9 cellular contexts compared by ENCODE assay signal in the genomic region with DNA sequence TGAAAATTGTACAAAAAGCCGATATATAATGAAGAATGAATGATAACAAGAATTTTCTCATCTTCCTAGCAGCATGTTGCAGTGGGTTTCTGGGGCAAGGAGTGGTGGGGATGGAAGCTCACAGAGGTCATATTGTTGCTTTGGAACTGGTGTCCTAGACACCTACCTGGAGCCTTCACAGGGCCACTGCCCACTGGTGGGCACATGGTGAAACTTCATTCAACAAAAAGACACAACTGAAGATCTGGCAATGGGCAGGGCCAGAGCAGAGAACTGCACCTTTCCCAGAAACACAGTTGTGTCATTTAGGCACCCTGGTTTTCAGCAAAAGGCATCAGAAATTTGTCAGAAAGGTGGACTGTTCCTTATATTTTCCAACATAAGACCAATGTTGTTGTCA.
DNase-seq lines count a peak whose midpoint lies in the region; ATAC-seq and TF ChIP-seq lines count a peak whose summit lies in the region.
"Had no signal": no experiment of that assay in that cellular context is flagged by ENCODE, and none has a peak within 500 bp of the region (broad histone marks: within the 10 kb centered on the region; RNA-seq: fewer than 3 reads in every experiment).

No MANE protein-coding gene starts in this region.

- H3K36me3 ChIP-seq in PC-9 (ENCODE audit: low read depth) (no peaks in the 10 kb centered on the region), aorta (ENCODE audit: control insufficient read depth in 1 of 2, insufficient read depth in 2 of 2, low read length in 1 of 2) (no peaks in the 10 kb centered on the region)

- BruUV-seq in PC-9 (replicated peaks; lab: Mats Ljungman, UMichigan) = no TSS peak

- no peaks in the 10 kb centered on the region for H3F3A ChIP-seq in PC-9 (ENCODE audit: insufficient read depth, low read depth)

- H3K9me2 ChIP-seq in PC-9 (ENCODE audit: insufficient read depth) = no peaks in the 10 kb centered on the region

- H3K79me2 ChIP-seq in PC-9 (ENCODE audit: low read depth) = no peaks in the 10 kb centered on the region

- H3K4me1 ChIP-seq in PC-9 (replicated peaks; ENCODE audit: insufficient read depth) (no peaks in the 10 kb centered on the region), aorta (ENCODE audit: control insufficient read depth in 1 of 2, insufficient read depth in 2 of 2, low read length in 2 of 2) (peaks cover 0 to 4% of the 10 kb centered on the region in 2 donors)

- H3K27ac ChIP-seq in PC-9 (no peak overlapping the region), aorta (ENCODE audit: low read depth in 1 of 2, low read length in 2 of 2) (no peak overlapping the region)

- H3K9me3 ChIP-seq in PC-9 (ENCODE audit: insufficient read depth, low read depth) (no peaks in the 10 kb centered on the region), aorta (ENCODE audit: control insufficient read depth, low read length) (no peaks in the 10 kb centered on the region)

- POLR2A ChIA-PET in PC-9 (lab: Charles Lee; ENCODE audit: unreplicated experiment) = no interaction called here

- intact Hi-C loops in PC-9 (cut with micrococcal nuclease; ENCODE audit: unreplicated experiment) = loop anchor here (5.0 kb wide), 1 partner anchor 115 kb away; a partner anchor contains a TSS
- intact Hi-C loops in aorta (cut with DNase I) = no loop called here

- no peak overlapping the region for H3K4me2 ChIP-seq in PC-9

- ATAC-seq in aorta (ENCODE audit: low FRiP score) = no peak
- ATAC-seq in GM19452 (IDR thresholded peaks at IDR 0.05; ENCODE audit: unreplicated experiment) = no peak
- ATAC-seq in HG03521 (IDR thresholded peaks at IDR 0.05; ENCODE audit: unreplicated experiment) = no peak

- DNase-seq in AG09309 (ENCODE audit: low read depth) = no peak
- peak; percentile 10 for DNase-seq in GM20000 (ENCODE audit: low spot score)
- DNase-seq in PC-9 = peak in 1 of 2 experiments; percentile 4
- peak; percentile 42 for DNase-seq in glomerular visceral epithelial cell (ENCODE audit: extremely low spot score)
- DNase-seq in aorta = no peak
- DNase-seq in SKM-1 treated with dmso at 0.1 percent for 144 hours (lab: John Stamatoyannopoulos, UW; ENCODE audit: unreplicated experiment) = no peak
- DNase-seq: central memory CD4-positive, alpha-beta T cell had no signal

- no peaks in the 10 kb centered on the region for H3K27me3 ChIP-seq in PC-9 (ENCODE audit: insufficient read depth, low read depth)
- H3K27me3 ChIP-seq in aorta (ENCODE audit: control insufficient read depth in 1 of 2, insufficient read depth in 2 of 2, low read length in 1 of 2) = no peaks in the 10 kb centered on the region

- TF ChIP-seq CTCF in AG09309 (IDR thresholded peaks at IDR 0.05; ENCODE audit: control insufficient read depth, insufficient read depth, low read depth, low read length, missing control alignments) (peak; percentile 62), GM20000 (IDR thresholded peaks at IDR 0.05; ENCODE audit: extremely low read depth, missing control alignments) (no peak), PC-9 (conservative IDR thresholded peaks at IDR 0.05) (peak; percentile 48)

- CTCF ChIA-PET in PC-9 (lab: Charles Lee) = no interaction called here

- H4K20me1 ChIP-seq in PC-9 (ENCODE audit: insufficient read depth) = no peaks in the 10 kb centered on the region

- 98 to 100% methylated on average over 1 of the region's 1 CpG for WGBS in aorta, 2 donors

- H3K4me3 ChIP-seq in AG09309 (ENCODE audit: control insufficient read depth, low read depth, low read length) (no peak overlapping the region), PC-9 (no peak overlapping the region), aorta (ENCODE audit: low read length in 2 of 2) (no peak overlapping the region)

- H2AFZ ChIP-seq in PC-9 = no peak overlapping the region

Comparison
In these comparisons a context has a peak if more than half of its experiments do, and no peak if none do; other contexts are left out.
1. DNase-seq: peak in GM20000 (single experiment) and glomerular visceral epithelial cell (single experiment); none in AG09309 (single experiment), aorta (0 of 2) and SKM-1 treated with dmso at 0.1 percent for 144 hours (single experiment).